ENCODE assay signal across 8 cellular contexts in genomic region chr12:111404362-111405148, GRCh38. TPM values are rescaled to one million over a fixed set of nuclear protein-coding genes. Genes with fewer than 3 reads are reported as not detected.
DNase-seq lines count a peak whose midpoint lies in the region; ATAC-seq, FAIRE-seq and TF ChIP-seq lines count a peak whose summit lies in the region.

No MANE protein-coding gene starts in this region.

- peak overlapping the region; percentile 96 for H3K4me3 Mint-ChIP-seq in endothelial cell (ENCODE audit: unreplicated experiment)

- no peak for TF ChIP-seq CTCF in endothelial cell (IDR thresholded peaks at IDR 0.05; ENCODE audit: unreplicated experiment)
- TF ChIP-seq CTCF in osteoblast (IDR thresholded peaks at IDR 0.05; ENCODE audit: extremely low read depth, low read depth, low read length): no peak
- TF ChIP-seq CTCF in transverse colon (IDR thresholded peaks at IDR 0.05): no peak

- H3K4me1 ChIP-seq in osteoblast (ENCODE audit: insufficient read depth, low read length) (peaks cover 30% of the 10 kb centered on the region), transverse colon (peaks cover 23 to 60% (median 40%) of the 10 kb centered on the region in 4 donors)

- peak overlapping the region; percentile 99 for H3K27ac Mint-ChIP-seq in endothelial cell (ENCODE audit: unreplicated experiment)

- H3K4me3 ChIP-seq in osteoblast (ENCODE audit: insufficient read depth, low read length) (peak overlapping the region; percentile 93), transverse colon (peak overlapping the region; percentile 90 to 97 (median 93))

- in situ Hi-C loops in transverse colon (cut with MboI; ENCODE audit: low pct_ligation_motif_present in 1 of 4, low pct_unique_long_range_greater_than_20kb in 1 of 4, low sequenced_read_pairs in 3 of 4): no loop called here

- no peak for TF ChIP-seq EP300 in transverse colon (IDR thresholded peaks at IDR 0.05; ENCODE audit: low read depth)

- H3K4me1 Mint-ChIP-seq in endothelial cell (ENCODE audit: unreplicated experiment): peaks cover 38% of the 10 kb centered on the region

- peak; percentile 66 for FAIRE-seq in GM18507 (lab: Jason Lieb, UNC)

- peaks cover 9% of the 10 kb centered on the region for H3K36me3 ChIP-seq in osteoblast (ENCODE audit: insufficient read depth, low read length)
- H3K36me3 ChIP-seq in transverse colon: no peaks in the 10 kb centered on the region

- H3K27me3 Mint-ChIP-seq in endothelial cell (ENCODE audit: unreplicated experiment): peaks cover 39% of the 10 kb centered on the region

- DNase-seq in GM18507 (ENCODE audit: extremely low spot score, insufficient read length, low read depth) (no peak), HK-2 (ENCODE audit: unreplicated experiment) (peak; percentile 79), endothelial cell (ENCODE audit: low spot score) (peak; percentile 72), osteoblast (ENCODE audit: insufficient read length, low spot score, missing footprints) (peak; percentile 78), transverse colon (no peak), left lobe of liver (ENCODE audit: low spot score) (no peak), NCI-H1105 (lab: John Stamatoyannopoulos, UW) (no peak)
- peak; percentile 49 for DNase-seq in activated CD4-positive, alpha-beta T cell treated with anti-CD3 and anti-CD28 coated beads, Interleukin-2, amount 50 U/mL, for 1 hour

- H3K27ac ChIP-seq in osteoblast (ENCODE audit: low read depth, low read length) (no peak overlapping the region), transverse colon (peak overlapping the region; percentile 88 to 93 (median 90))

- peak overlapping the region; percentile 39 for H2AFZ ChIP-seq in osteoblast (ENCODE audit: low read length)

- intact Hi-C loops in transverse colon (cut with DNase I; ENCODE audit: low total_unique reads): loop anchor here (5.0 kb wide), 1 partner anchor 38 kb away; no protein-coding TSS in a partner anchor

- no peak for TF ChIP-seq POLR2A in transverse colon (IDR thresholded peaks at IDR 0.05)

- H3K27me3 ChIP-seq in osteoblast (ENCODE audit: insufficient read depth, low read length) (no peaks in the 10 kb centered on the region), transverse colon (no peaks in the 10 kb centered on the region)

- H3K9me3 ChIP-seq in osteoblast (ENCODE audit: low read depth, low read length): no peaks in the 10 kb centered on the region
- no peaks in the 10 kb centered on the region for H3K9me3 ChIP-seq in transverse colon

- H3K79me2 ChIP-seq in osteoblast (ENCODE audit: insufficient read depth, low read length): peaks cover 38% of the 10 kb centered on the region

- peaks cover 15% of the 10 kb centered on the region for H3K36me3 Mint-ChIP-seq in endothelial cell (ENCODE audit: low read depth, unreplicated experiment)

- WGBS in transverse colon (ENCODE audit: low coverage in 1 of 2), 2 donors: 31 to 44% methylated on average over 7 to 21 of the region's 21 CpGs

- no peaks in the 10 kb centered on the region for H3K9me3 Mint-ChIP-seq in endothelial cell (ENCODE audit: unreplicated experiment)

- peaks cover 20% of the 10 kb centered on the region for H4K20me1 ChIP-seq in osteoblast (ENCODE audit: insufficient read depth, low read length)

- ATAC-seq in left lobe of liver: no peak

- peak overlapping the region; percentile 75 for H3K4me2 ChIP-seq in osteoblast (ENCODE audit: insufficient read depth, low read length)

RNA-seq across cellular contexts. Expression of gene SH2B3, which starts 1.2 kb away (rescaled TPM):
- total RNA-seq in endothelial cell (ENCODE audit: unreplicated experiment) (93.7 TPM), osteoblast (32.4 and 51.4 TPM in 2 replicates), transverse colon (10 to 100 TPM; 22.3 to 99.1 (median 43.6) TPM), left lobe of liver (11.7 TPM)

RNA-seq across cellular contexts. Expression of gene PHETA1, which starts 35.7 kb away (rescaled TPM):
- total RNA-seq in endothelial cell (ENCODE audit: unreplicated experiment) (14.8 TPM), osteoblast (8.3 and 9.1 TPM in 2 replicates), transverse colon (10 to 100 TPM; 22.4 to 34.8 (median 28.1) TPM), left lobe of liver (9.4 TPM)

Comparison
In these comparisons a context has a peak if more than half of its experiments do, and no peak if none do; other contexts are left out.
1. DNase-seq: peak in HK-2 (single experiment), activated CD4-positive, alpha-beta T cell treated with anti-CD3 and anti-CD28 coated beads, Interleukin-2, amount 50 U/mL, for 1 hour (single experiment), endothelial cell (single experiment) and osteoblast (single experiment); none in GM18507 (single experiment), transverse colon (single experiment), left lobe of liver (single experiment) and NCI-H1105 (single experiment).